Comparison of ENCODE assay signal across 8 cellular contexts in the genomic region with DNA sequence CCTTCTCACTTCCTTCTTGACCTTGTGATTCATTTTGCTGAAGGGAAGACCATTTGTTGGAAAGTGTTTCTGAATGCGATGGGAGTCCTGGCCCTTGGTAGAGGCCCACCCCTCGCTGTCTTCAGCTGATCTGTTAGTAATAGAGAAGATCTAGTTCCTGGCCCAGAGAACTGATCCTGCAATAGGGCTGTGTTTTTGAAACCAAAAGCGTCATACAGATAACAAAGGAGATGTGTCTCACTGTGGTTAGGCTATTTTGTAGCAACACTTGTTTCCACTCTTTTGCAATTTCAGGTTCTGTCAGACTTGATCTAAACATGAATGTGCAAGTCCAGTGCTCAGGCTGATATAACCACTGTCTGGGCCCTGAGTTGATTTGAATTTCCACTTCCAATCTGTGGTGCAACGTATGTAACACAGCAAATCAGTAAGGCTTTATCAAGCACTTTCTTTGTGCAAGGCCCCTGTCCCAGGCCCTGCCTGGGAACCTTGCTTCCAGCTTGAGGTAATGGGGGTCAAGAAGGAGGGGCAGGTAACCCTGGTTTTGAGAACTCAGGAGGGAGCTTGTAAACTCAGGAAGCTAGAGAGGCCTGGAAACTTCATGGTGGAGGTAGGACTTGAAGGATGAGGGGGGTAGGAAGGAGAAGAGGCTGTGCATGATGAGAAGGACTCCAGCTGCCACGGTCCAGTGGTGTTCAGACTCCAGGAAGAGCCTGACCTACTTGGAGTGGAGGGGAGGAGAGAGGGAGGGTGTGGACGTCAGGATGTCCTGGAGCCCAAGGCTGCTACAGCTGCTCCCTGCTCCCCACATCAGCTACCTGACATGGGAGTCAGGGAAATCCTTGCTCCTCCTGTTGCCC. TPM values are rescaled to one million over a fixed set of nuclear protein-coding genes. Genes with fewer than 3 reads are reported as not detected.
DNase-seq lines count a peak whose midpoint lies in the region; ATAC-seq and TF ChIP-seq lines count a peak whose summit lies in the region.

No MANE protein-coding gene starts in this region.

- no peaks in the 10 kb centered on the region for H3K9me3 Mint-ChIP-seq in naive thymus-derived CD8-positive, alpha-beta T cell
- H3K9me3 Mint-ChIP-seq in osteocyte (ENCODE audit: unreplicated experiment): no peaks in the 10 kb centered on the region

- POLR2A ChIA-PET in naive thymus-derived CD8-positive, alpha-beta T cell (lab: Charles Lee): no interaction called here

- in situ Hi-C loops in GM13976 (cut with MboI; ENCODE audit: low sequenced_read_pairs, unreplicated experiment): no loop called here

- TF ChIP-seq CTCF in GM13976 (IDR thresholded peaks at IDR 0.05; ENCODE audit: borderline replicate concordance, control extremely low read depth, extremely low read depth, insufficient read depth, missing control alignments) (no peak), osteocyte (IDR thresholded peaks at IDR 0.05) (no peak), lower leg skin (IDR thresholded peaks at IDR 0.05) (no peak)

- H3K4me1 Mint-ChIP-seq in naive thymus-derived CD8-positive, alpha-beta T cell: peaks cover 5 to 54% (median 22%) of the 10 kb centered on the region in 4 donors
- H3K4me1 Mint-ChIP-seq in osteocyte (ENCODE audit: unreplicated experiment): no peaks in the 10 kb centered on the region

- H3K4me3 Mint-ChIP-seq in naive thymus-derived CD8-positive, alpha-beta T cell: peak overlapping the region in 7 of 10 donors; percentile 20 to 81 (median 61)
- H3K4me3 Mint-ChIP-seq in osteocyte (ENCODE audit: unreplicated experiment): no peak overlapping the region

- 62 to 69% methylated on average over 6 of the region's 6 CpGs for WGBS in lower leg skin, 2 donors

- DNase-seq in GM13976 (ENCODE audit: low spot score) (peak; percentile 73), KG1 (lab: John Stamatoyannopoulos, UW) (peak; percentile 33), osteocyte (ENCODE audit: extremely low spot score, unreplicated experiment) (no peak), lower leg skin (ENCODE audit: low spot score in 2 of 2) (no peak)
- peak; percentile 69 for DNase-seq in activated effector memory CD4-positive, alpha-beta T cell treated with anti-CD3 and anti-CD28 coated beads, Interleukin-2, amount 50 U/mL, for 16 hours
- DNase-seq in naive thymus-derived CD8-positive, alpha-beta T cell: peak in 4 of 10 donors; percentile 12 to 47 (median 36)

- H3K27ac Mint-ChIP-seq in naive thymus-derived CD8-positive, alpha-beta T cell: peak overlapping the region; percentile 85 to 96 (median 90)
- no peak overlapping the region for H3K27ac Mint-ChIP-seq in osteocyte (ENCODE audit: unreplicated experiment)

- H3K4me3 ChIP-seq in lower leg skin (ENCODE audit: low read depth, poor library complexity, severe bottlenecking): no peak overlapping the region

- H3K27me3 Mint-ChIP-seq in naive thymus-derived CD8-positive, alpha-beta T cell: no peaks in the 10 kb centered on the region
- no peaks in the 10 kb centered on the region for H3K27me3 Mint-ChIP-seq in osteocyte (ENCODE audit: unreplicated experiment)

- H3K36me3 Mint-ChIP-seq in naive thymus-derived CD8-positive, alpha-beta T cell: no peaks in the 10 kb centered on the region
- H3K36me3 Mint-ChIP-seq in osteocyte (ENCODE audit: unreplicated experiment): no peaks in the 10 kb centered on the region

- peak; percentile 52 for ATAC-seq in GM21529 (IDR thresholded peaks at IDR 0.05; ENCODE audit: unreplicated experiment)
- peak; percentile 82 for ATAC-seq in naive thymus-derived CD8-positive, alpha-beta T cell
- ATAC-seq in GM19328 (IDR thresholded peaks at IDR 0.05; ENCODE audit: unreplicated experiment): no peak

- no peak for TF ChIP-seq POLR2A in lower leg skin (IDR thresholded peaks at IDR 0.05)

- intact Hi-C loops in lower leg skin (cut with DNase I; ENCODE audit: low total_unique reads): no loop called here

RNA-seq across cellular contexts. Expression of a gene that starts 42.2 kb away (rescaled TPM):
- 10 to 100 TPM; 70.7 to 74.4 TPM for total RNA-seq in naive thymus-derived CD8-positive, alpha-beta T cell
- polyA plus RNA-seq in naive thymus-derived CD8-positive, alpha-beta T cell: 100 to 1,000 TPM in 2 of 3 donors, 10 to 100 TPM in 1; 80.3 to 301 (median 110) TPM
- 30.0 and 35.9 TPM in 2 replicates for total RNA-seq in osteocyte
- 10 to 100 TPM; 20.6 to 39.6 (median 24.1) TPM for total RNA-seq in lower leg skin

RNA-seq across cellular contexts. Expression of a gene that starts 57.1 kb away (rescaled TPM):
- total RNA-seq in naive thymus-derived CD8-positive, alpha-beta T cell: 10 to 100 TPM; 12.6 to 15.6 TPM
- polyA plus RNA-seq in naive thymus-derived CD8-positive, alpha-beta T cell: 1 to 10 TPM; 2.2 to 4.4 (median 2.4) TPM
- total RNA-seq in osteocyte (29.9 and 31.8 TPM in 2 replicates), lower leg skin (10 to 100 TPM; 21.9 to 23.8 (median 22.9) TPM)

Comparison
In these comparisons a context has a peak if more than half of its experiments do, and no peak if none do; other contexts are left out.
1. DNase-seq: peak in GM13976 (single experiment), KG1 (single experiment) and activated effector memory CD4-positive, alpha-beta T cell treated with anti-CD3 and anti-CD28 coated beads, Interleukin-2, amount 50 U/mL, for 16 hours (single experiment); none in osteocyte (single experiment) and lower leg skin (0 of 2).